1 cellular context compared by ENCODE assay signal in the genomic region with DNA sequence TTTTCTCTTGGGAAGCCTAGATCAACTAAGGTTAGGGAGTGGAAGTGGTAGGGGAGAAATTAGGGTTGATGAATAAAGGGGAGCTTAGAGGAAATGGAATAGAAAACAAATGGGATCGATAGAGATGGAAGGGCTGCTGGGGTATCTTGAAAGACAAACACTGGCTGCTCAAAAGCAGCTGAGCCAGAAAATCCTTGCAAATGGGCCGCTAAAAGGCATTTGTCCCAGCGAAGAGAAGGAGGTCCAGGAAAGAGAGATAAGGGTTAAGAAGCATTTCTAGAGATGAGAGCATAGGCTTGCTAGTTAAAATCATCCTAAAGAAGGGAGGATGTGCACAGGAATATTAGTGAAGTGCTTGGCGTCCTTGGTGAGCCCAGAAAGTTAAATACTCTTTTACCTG.
TF ChIP-seq lines count a peak whose summit lies in the region.

No MANE protein-coding gene starts in this region.

TF ChIP-seq in K562, 482 proteins besides CTCF, POLR2A, EP300 and RAD21 (continued from another document):
- TF ChIP-seq, protein P1, sequence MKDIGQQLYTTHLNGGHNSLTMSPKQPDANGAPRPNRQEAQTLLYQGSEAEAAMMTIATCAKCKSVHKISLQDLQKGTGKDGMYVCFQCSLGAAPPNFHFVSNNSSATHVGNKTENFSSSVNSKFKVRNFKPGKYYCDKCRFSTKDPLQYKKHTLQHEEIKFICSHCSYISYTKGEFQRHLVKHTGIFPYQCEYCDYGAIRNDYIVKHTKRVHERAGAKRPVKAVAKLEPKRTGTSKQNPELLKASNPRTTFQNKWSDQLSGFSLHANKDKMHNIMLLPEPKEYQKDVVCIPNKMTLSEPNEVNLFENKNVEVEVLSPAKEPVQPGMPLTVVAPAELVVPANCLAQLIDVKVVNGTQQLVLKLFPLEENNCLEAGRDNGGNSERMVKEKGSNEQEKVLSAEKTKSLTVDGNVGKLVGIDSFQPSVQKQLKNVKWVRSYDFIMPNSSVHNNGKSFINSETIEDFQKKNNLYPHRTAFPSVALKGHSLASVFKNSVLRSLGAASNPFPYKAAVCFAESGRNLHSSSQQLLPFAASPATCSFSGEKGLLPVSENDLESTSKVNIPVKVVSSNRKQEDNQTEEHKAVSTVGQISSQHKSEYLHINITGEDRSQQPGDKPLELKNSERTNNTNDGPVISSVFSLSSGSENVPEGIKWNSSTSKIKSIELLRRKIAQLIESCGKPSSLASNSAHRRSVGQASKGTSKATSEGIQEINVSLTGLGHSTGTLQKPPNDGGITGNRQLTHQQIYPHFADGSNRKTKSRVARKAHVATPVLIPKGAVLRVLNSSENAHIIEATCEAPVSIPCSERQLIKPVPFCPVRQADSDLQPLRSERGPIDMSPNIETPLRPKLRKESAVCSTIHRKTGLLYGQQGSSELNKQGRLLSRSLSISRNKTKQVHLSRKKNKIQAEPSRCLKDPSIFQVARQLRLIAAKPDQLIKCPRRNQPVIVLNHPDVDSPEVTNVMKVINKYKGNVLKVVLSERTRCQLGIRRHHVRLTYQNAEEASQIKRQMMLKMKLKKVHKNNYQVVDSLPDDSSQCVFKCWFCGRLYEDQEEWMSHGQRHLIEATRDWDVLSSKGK (CRISPR knock-in tag; IDR thresholded peaks at IDR 0.05), result no peak
- TF ChIP-seq FOXJ3 (CRISPR knock-in tag; IDR thresholded peaks at IDR 0.05) (no peak), ZNF561 (CRISPR knock-in tag; conservative IDR thresholded peaks at IDR 0.05) (no peak), FOXA3 (CRISPR knock-in tag; conservative IDR thresholded peaks at IDR 0.05 in 1 of 2, IDR thresholded peaks at IDR 0.05 in 1 of 2) (no peak), SIN3B (IDR thresholded peaks at IDR 0.05; ENCODE audit: low read depth) (no peak)
- TF ChIP-seq, protein P2, sequence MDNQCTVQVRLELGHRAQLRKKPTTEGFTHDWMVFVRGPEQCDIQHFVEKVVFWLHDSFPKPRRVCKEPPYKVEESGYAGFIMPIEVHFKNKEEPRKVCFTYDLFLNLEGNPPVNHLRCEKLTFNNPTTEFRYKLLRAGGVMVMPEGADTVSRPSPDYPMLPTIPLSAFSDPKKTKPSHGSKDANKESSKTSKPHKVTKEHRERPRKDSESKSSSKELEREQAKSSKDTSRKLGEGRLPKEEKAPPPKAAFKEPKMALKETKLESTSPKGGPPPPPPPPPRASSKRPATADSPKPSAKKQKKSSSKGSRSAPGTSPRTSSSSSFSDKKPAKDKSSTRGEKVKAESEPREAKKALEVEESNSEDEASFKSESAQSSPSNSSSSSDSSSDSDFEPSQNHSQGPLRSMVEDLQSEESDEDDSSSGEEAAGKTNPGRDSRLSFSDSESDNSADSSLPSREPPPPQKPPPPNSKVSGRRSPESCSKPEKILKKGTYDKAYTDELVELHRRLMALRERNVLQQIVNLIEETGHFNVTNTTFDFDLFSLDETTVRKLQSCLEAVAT (IDR thresholded peaks at IDR 0.05), result no peak
